In genomic region chr5:76782444-76782843, GRCh38 we compare ENCODE assay signal across 30 cellular contexts.
"Had no signal": no experiment of that assay in that cellular context is flagged by ENCODE, and none has a peak within 500 bp of the region (broad histone marks: within the 10 kb centered on the region; RNA-seq: fewer than 3 reads in every experiment).

No MANE protein-coding gene starts in this region.

- H3K4me3 Mint-ChIP-seq: activated CD4-positive, alpha-beta T cell treated with anti-CD3 and anti-CD28 coated beads, Interleukin-2, amount 10 ng/mL, durations not matched to agents 7 days and 5 days; activated CD8-positive, alpha-beta memory T cell treated with anti-CD3 and anti-CD28 coated beads, Interleukin-2, amount 10 ng/mL, durations not matched to agents 7 days and 5 days; activated CD8-positive, alpha-beta T cell treated with anti-CD3 and anti-CD28 coated beads for 36 hours; activated naive CD4-positive, alpha-beta T cell treated with anti-CD3 and anti-CD28 coated beads, Interleukin-2, amount 50 U/mL, for 24 hours; activated T-helper 1 cell treated with anti-CD3 and anti-CD28 coated beads, Interleukin-12 subunit alpha, Interleukin-12 subunit beta, Interleukin-2, Interleukin-4 antibody, amounts not matched to agents 30 ng/mL and 10 ng/mL and 1 ng/mL, durations not matched to agents 14 hours and 24 hours and 36 hours; endodermal cell; immature natural killer cell; naive thymus-derived CD4-positive, alpha-beta T cell; neural crest cell had no signal

- H3K9me3 ChIP-seq: left lung, sigmoid colon, thyroid gland, upper lobe of right lung had no signal

- H3K4me2 ChIP-seq: hepatocyte had no signal

- H3K4me1 Mint-ChIP-seq: activated naive CD4-positive, alpha-beta T cell treated with anti-CD3 and anti-CD28 coated beads, Interleukin-2, amount 50 U/mL, for 24 hours; immature natural killer cell had no signal

- H3K27me3 Mint-ChIP-seq: activated naive CD4-positive, alpha-beta T cell treated with anti-CD3 and anti-CD28 coated beads, Interleukin-2, amount 50 U/mL, for 24 hours had no signal

- FAIRE-seq: colon had no signal

- H3K36me3 Mint-ChIP-seq: activated naive CD4-positive, alpha-beta T cell treated with anti-CD3 and anti-CD28 coated beads, Interleukin-2, amount 50 U/mL, for 24 hours; immature natural killer cell; naive thymus-derived CD4-positive, alpha-beta T cell had no signal

- DNase-seq: activated CD4-positive, alpha-beta T cell treated with anti-CD3 and anti-CD28 coated beads, Interleukin-2, amount 10 ng/mL, durations not matched to agents 7 days and 5 days; activated CD4-positive, CD25-positive, alpha-beta regulatory T cell treated with anti-CD3 and anti-CD28 coated beads, Interleukin-2, amount 50 U/mL, for 72 hours; activated CD8-positive, alpha-beta memory T cell treated with anti-CD3 and anti-CD28 coated beads, Interleukin-2, amount 10 ng/mL, durations not matched to agents 7 days and 5 days; activated CD8-positive, alpha-beta T cell treated with anti-CD3 and anti-CD28 coated beads for 36 hours; activated gamma-delta T cell treated with Interleukin-2 at 50 U/mL for 16 hours; activated T-cell treated with anti-CD3 and anti-CD28 coated beads for 4 hours; anterior cingulate cortex; central memory CD4-positive, alpha-beta T cell; endodermal cell; foreskin keratinocyte; immature natural killer cell; kidney glomerular epithelial cell; left lung; naive thymus-derived CD4-positive, alpha-beta T cell; retina; sigmoid colon; stimulated activated CD4-positive, alpha-beta T cell treated with anti-CD3 and anti-CD28 coated beads, Interleukin-4, amount 100 ng/mL, for 4 hours; stimulated activated naive CD8-positive, alpha-beta T cell treated with anti-CD3 and anti-CD28 coated beads, Interleukin-15, Interleukin-2, amounts not matched to agents 100 U/mL and 50 U/mL, for 24 hours; substantia nigra; SW 1271; thyroid gland; upper lobe of right lung had no signal

- H3K36me3 ChIP-seq: left lung, sigmoid colon, thyroid gland, upper lobe of right lung had no signal

- ATAC-seq: activated CD8-positive, alpha-beta memory T cell treated with anti-CD3 and anti-CD28 coated beads, Interleukin-2, amount 10 ng/mL, durations not matched to agents 7 days and 5 days; activated CD8-positive, alpha-beta T cell treated with anti-CD3 and anti-CD28 coated beads for 36 hours; foreskin keratinocyte; left lung; naive thymus-derived CD4-positive, alpha-beta T cell; stimulated activated naive CD8-positive, alpha-beta T cell treated with anti-CD3 and anti-CD28 coated beads, Interleukin-15, Interleukin-2, amounts not matched to agents 100 U/mL and 50 U/mL, for 24 hours; upper lobe of right lung had no signal

- H3K4me3 ChIP-seq: hepatocyte, left lung, lung, sigmoid colon, thyroid gland, upper lobe of right lung had no signal

- H3K27ac ChIP-seq: epithelial cell of prostate, foreskin keratinocyte, hepatocyte, left lung, sigmoid colon, thyroid gland, upper lobe of right lung, VCaP had no signal

- H3K9me3 Mint-ChIP-seq: activated CD4-positive, alpha-beta T cell treated with anti-CD3 and anti-CD28 coated beads, Interleukin-2, amount 10 ng/mL, durations not matched to agents 7 days and 5 days; activated CD8-positive, alpha-beta T cell treated with anti-CD3 and anti-CD28 coated beads for 36 hours; activated naive CD4-positive, alpha-beta T cell treated with anti-CD3 and anti-CD28 coated beads, Interleukin-2, amount 50 U/mL, for 24 hours; activated T-helper 1 cell treated with anti-CD3 and anti-CD28 coated beads, Interleukin-12 subunit alpha, Interleukin-12 subunit beta, Interleukin-2, Interleukin-4 antibody, amounts not matched to agents 30 ng/mL and 10 ng/mL and 1 ng/mL, durations not matched to agents 14 hours and 24 hours and 36 hours; endodermal cell; immature natural killer cell; naive thymus-derived CD4-positive, alpha-beta T cell; neural crest cell had no signal

- H3K27me3 ChIP-seq: foreskin keratinocyte, hepatocyte, left lung, sigmoid colon, thyroid gland, upper lobe of right lung had no signal

- H2AFZ ChIP-seq: hepatocyte had no signal

- H3K27ac Mint-ChIP-seq: activated CD4-positive, alpha-beta T cell treated with anti-CD3 and anti-CD28 coated beads, Interleukin-2, amount 10 ng/mL, durations not matched to agents 7 days and 5 days; activated CD8-positive, alpha-beta memory T cell treated with anti-CD3 and anti-CD28 coated beads, Interleukin-2, amount 10 ng/mL, durations not matched to agents 7 days and 5 days; activated CD8-positive, alpha-beta T cell treated with anti-CD3 and anti-CD28 coated beads for 36 hours; activated naive CD4-positive, alpha-beta T cell treated with anti-CD3 and anti-CD28 coated beads, Interleukin-2, amount 50 U/mL, for 24 hours; activated T-helper 1 cell treated with anti-CD3 and anti-CD28 coated beads, Interleukin-12 subunit alpha, Interleukin-12 subunit beta, Interleukin-2, Interleukin-4 antibody, amounts not matched to agents 30 ng/mL and 10 ng/mL and 1 ng/mL, durations not matched to agents 14 hours and 24 hours and 36 hours; endodermal cell had no signal

- H3K4me1 ChIP-seq: foreskin keratinocyte, sigmoid colon, upper lobe of right lung had no signal

- H3K79me2 ChIP-seq: hepatocyte had no signal
